ENCODE assay signal across 10 cellular contexts in genomic region chr16:88442435-88442810, GRCh38. TPM values are rescaled to one million over a fixed set of nuclear protein-coding genes. Genes with fewer than 3 reads are reported as not detected.
"Had no signal": no experiment of that assay in that cellular context is flagged by ENCODE, and none has a peak within 500 bp of the region (broad histone marks: within the 10 kb centered on the region; RNA-seq: fewer than 3 reads in every experiment).

No MANE protein-coding gene starts in this region.

- H3K4me3 ChIP-seq: ascending aorta, cardiac muscle cell, heart left ventricle, testis had no signal

- H3K4me1 ChIP-seq: foreskin keratinocyte had no signal

- H3K4me3 Mint-ChIP-seq: activated CD4-positive, alpha-beta T cell treated with anti-CD3 and anti-CD28 coated beads for 36 hours; activated CD8-positive, alpha-beta T cell treated with anti-CD3 and anti-CD28 coated beads for 36 hours; activated naive CD8-positive, alpha-beta T cell treated with anti-CD3 and anti-CD28 coated beads, Interleukin-2, amount 50 U/mL, for 24 hours; activated T-helper 1 cell treated with anti-CD3 and anti-CD28 coated beads, Interleukin-12 subunit alpha, Interleukin-12 subunit beta, Interleukin-2, Interleukin-4 antibody, amounts not matched to agents 30 ng/mL and 10 ng/mL and 1 ng/mL, durations not matched to agents 14 hours and 24 hours and 36 hours had no signal

- H3K9me3 Mint-ChIP-seq: activated CD8-positive, alpha-beta T cell treated with anti-CD3 and anti-CD28 coated beads for 36 hours; activated naive CD8-positive, alpha-beta T cell treated with anti-CD3 and anti-CD28 coated beads, Interleukin-2, amount 50 U/mL, for 24 hours; activated T-helper 1 cell treated with anti-CD3 and anti-CD28 coated beads, Interleukin-12 subunit alpha, Interleukin-12 subunit beta, Interleukin-2, Interleukin-4 antibody, amounts not matched to agents 30 ng/mL and 10 ng/mL and 1 ng/mL, durations not matched to agents 14 hours and 24 hours and 36 hours had no signal

- H3K27me3 ChIP-seq: ascending aorta, testis had no signal

- H3K36me3 ChIP-seq: ascending aorta, cardiac muscle cell, heart left ventricle had no signal

- H3K27ac Mint-ChIP-seq: activated CD4-positive, alpha-beta T cell treated with anti-CD3 and anti-CD28 coated beads for 36 hours; activated CD8-positive, alpha-beta T cell treated with anti-CD3 and anti-CD28 coated beads for 36 hours; activated naive CD8-positive, alpha-beta T cell treated with anti-CD3 and anti-CD28 coated beads, Interleukin-2, amount 50 U/mL, for 24 hours; activated T-helper 1 cell treated with anti-CD3 and anti-CD28 coated beads, Interleukin-12 subunit alpha, Interleukin-12 subunit beta, Interleukin-2, Interleukin-4 antibody, amounts not matched to agents 30 ng/mL and 10 ng/mL and 1 ng/mL, durations not matched to agents 14 hours and 24 hours and 36 hours had no signal

- H3K9me3 ChIP-seq: ascending aorta, heart left ventricle, testis had no signal

- H3K27ac ChIP-seq: ascending aorta, cardiac muscle cell, foreskin keratinocyte, heart left ventricle, testis had no signal

- H3K27me3 Mint-ChIP-seq: activated CD4-positive, alpha-beta T cell treated with anti-CD3 and anti-CD28 coated beads for 36 hours; activated CD8-positive, alpha-beta T cell treated with anti-CD3 and anti-CD28 coated beads for 36 hours; activated naive CD8-positive, alpha-beta T cell treated with anti-CD3 and anti-CD28 coated beads, Interleukin-2, amount 50 U/mL, for 24 hours had no signal

RNA-seq across cellular contexts. Expression of gene ZNF469, which starts 59.7 kb away (rescaled TPM):
- polyA plus RNA-seq: neural cell had no signal
